Comparison of ENCODE assay signal across 15 cellular contexts in genomic region chr2:47064076-47064475, GRCh38.
A peak's percentile ranks its signal among the peaks of the same experiment; 100 is the strongest.
DNase-seq lines count a peak whose midpoint lies in the region; ATAC-seq and TF ChIP-seq lines count a peak whose summit lies in the region.
"Had no signal": no experiment of that assay in that cellular context is flagged by ENCODE, and none has a peak within 500 bp of the region (broad histone marks: within the 10 kb centered on the region; RNA-seq: fewer than 3 reads in every experiment).

No MANE protein-coding gene starts in this region.

- H3K27ac Mint-ChIP-seq in CD8-positive, alpha-beta memory T cell: peak overlapping the region in 1 of 8 donors; percentile 86
- H3K27ac Mint-ChIP-seq: activated naive CD4-positive, alpha-beta T cell treated with anti-CD3 and anti-CD28 coated beads, Interleukin-2, amount 50 U/mL, for 24 hours; stimulated activated naive CD8-positive, alpha-beta T cell treated with anti-CD3 and anti-CD28 coated beads, Interleukin-15, Interleukin-2, amounts not matched to agents 100 ng/mL and 50 ng/mL, for 24 hours had no signal

- H3F3A ChIP-seq in PC-9 (ENCODE audit: insufficient read depth, low read depth): peaks cover 47% of the 10 kb centered on the region

- no peak overlapping the region for H3K23ac ChIP-seq in neuronal stem cell (ENCODE audit: low read depth, low read length, poor library complexity)

- peak overlapping the region; percentile 47 for H3K9ac ChIP-seq in neuronal stem cell (ENCODE audit: low read depth, low read length, poor library complexity)

- peaks cover 0 to 78% (median 7%) of the 10 kb centered on the region in 3 donors for H3K36me3 Mint-ChIP-seq in CD8-positive, alpha-beta memory T cell

- WGBS in ectodermal cell, 2 experiments: 92 to 95% methylated on average over 4 of the region's 4 CpGs
- no CpG with 5 or more reads among the region's 4 CpGs for WGBS in neuronal stem cell (ENCODE audit: extremely low coverage in 2 of 2, insufficient read length in 2 of 2, insufficient replicate concordance in 1 of 2), 2 donors
- 10 to 19% methylated on average over 4 of the region's 4 CpGs for WGBS in aorta, 2 donors

- BruUV-seq in PC-9 (replicated peaks; lab: Mats Ljungman, UMichigan): no TSS peak

- H2BK5ac ChIP-seq in neuronal stem cell (ENCODE audit: low read length): no peak overlapping the region

- H3K4me3 ChIP-seq in ACC112 (ENCODE audit: low read depth, low read length) (no peak overlapping the region), PC-9 (no peak overlapping the region), ectodermal cell (ENCODE audit: insufficient read depth, low read depth, low read length) (no peak overlapping the region), neuronal stem cell (ENCODE audit: low read length in 2 of 2) (no peak overlapping the region), aorta (ENCODE audit: low read length in 2 of 2) (no peak overlapping the region)
- H3K4me3 ChIP-seq in CD8-positive, alpha-beta memory T cell (ENCODE audit: low read length): no peak overlapping the region
- H3K4me3 ChIP-seq: SK-N-MC had no signal

- no peaks in the 10 kb centered on the region for H3K9me3 Mint-ChIP-seq in CD8-positive, alpha-beta memory T cell
- H3K9me3 Mint-ChIP-seq: activated naive CD4-positive, alpha-beta T cell treated with anti-CD3 and anti-CD28 coated beads, Interleukin-2, amount 50 U/mL, for 24 hours; stimulated activated naive CD8-positive, alpha-beta T cell treated with anti-CD3 and anti-CD28 coated beads, Interleukin-15, Interleukin-2, amounts not matched to agents 100 ng/mL and 50 ng/mL, for 24 hours had no signal

- no peak overlapping the region for H3K4me2 ChIP-seq in PC-9
- H3K4me2 ChIP-seq in neuronal stem cell (ENCODE audit: insufficient read depth, low read length, poor library complexity, severe bottlenecking): no peak overlapping the region

- H3K27me3 ChIP-seq in ACC112 (ENCODE audit: insufficient read depth, low read length): no peaks in the 10 kb centered on the region
- H3K27me3 ChIP-seq in PC-9 (ENCODE audit: insufficient read depth, low read depth): no peaks in the 10 kb centered on the region
- H3K27me3 ChIP-seq in ectodermal cell (ENCODE audit: control insufficient read depth, insufficient read depth, low read length, poor library complexity, severe bottlenecking): no peaks in the 10 kb centered on the region
- H3K27me3 ChIP-seq in neuronal stem cell (ENCODE audit: control insufficient read depth in 3 of 3, insufficient read depth in 3 of 3, low read depth in 1 of 3, low read length in 3 of 3): no peaks in the 10 kb centered on the region
- no peaks in the 10 kb centered on the region for H3K27me3 ChIP-seq in CD8-positive, alpha-beta memory T cell (ENCODE audit: insufficient read depth, low read length, poor library complexity, severe bottlenecking)
- no peaks in the 10 kb centered on the region for H3K27me3 ChIP-seq in aorta (ENCODE audit: control insufficient read depth in 1 of 2, insufficient read depth in 2 of 2, low read length in 1 of 2)

- no peak overlapping the region for H4K91ac ChIP-seq in neuronal stem cell (ENCODE audit: low read depth, low read length, poor library complexity)

- H2BK120ac ChIP-seq in neuronal stem cell (ENCODE audit: low read depth, low read length): no peak overlapping the region

- peaks cover 2% of the 10 kb centered on the region for H3K79me1 ChIP-seq in neuronal stem cell (ENCODE audit: low read depth, low read length)

- peaks cover 12 to 26% (median 26%) of the 10 kb centered on the region in 3 donors for H3K4me1 Mint-ChIP-seq in CD8-positive, alpha-beta memory T cell

- H2BK15ac ChIP-seq in neuronal stem cell (ENCODE audit: low read length): no peak overlapping the region

- H2AK5ac ChIP-seq in neuronal stem cell (ENCODE audit: low read depth, low read length): no peak overlapping the region

- CTCF ChIA-PET in PC-9 (lab: Charles Lee): no interaction called here
- CTCF ChIA-PET in CD8-positive, alpha-beta memory T cell (lab: Charles Lee): no interaction called here

- ATAC-seq in HG03460 (IDR thresholded peaks at IDR 0.05; ENCODE audit: unreplicated experiment): no peak
- ATAC-seq in aorta (ENCODE audit: low FRiP score): no peak
- ATAC-seq in GM19023 (IDR thresholded peaks at IDR 0.05; ENCODE audit: unreplicated experiment): no peak
- ATAC-seq: esophagus mucosa had no signal

- no peak overlapping the region for H2AFZ ChIP-seq in ACC112 (ENCODE audit: low read length, unreplicated experiment)
- H2AFZ ChIP-seq in PC-9: no peak overlapping the region
- no peak overlapping the region for H2AFZ ChIP-seq in neuronal stem cell (ENCODE audit: low read length)

- H3K4me1 ChIP-seq in ACC112 (ENCODE audit: control insufficient read depth, insufficient read depth, low read length, unreplicated experiment) (peaks cover 50% of the 10 kb centered on the region), PC-9 (replicated peaks; ENCODE audit: insufficient read depth) (peaks cover 49% of the 10 kb centered on the region), ectodermal cell (ENCODE audit: control insufficient read depth, insufficient read depth, low read length) (peaks cover 37% of the 10 kb centered on the region), neuronal stem cell (ENCODE audit: control insufficient read depth in 2 of 2, insufficient read depth in 1 of 2, low read depth in 1 of 2, low read length in 2 of 2) (peaks cover 18 to 23% of the 10 kb centered on the region in 2 donors), aorta (ENCODE audit: control insufficient read depth in 1 of 2, insufficient read depth in 2 of 2, low read length in 2 of 2) (peaks cover 0 to 2% of the 10 kb centered on the region in 2 donors)
- peaks cover 7% of the 10 kb centered on the region for H3K4me1 ChIP-seq in CD8-positive, alpha-beta memory T cell (ENCODE audit: insufficient read depth, low read length)

- H3K9me2 ChIP-seq in PC-9 (ENCODE audit: insufficient read depth): no peaks in the 10 kb centered on the region

- intact Hi-C loops in PC-9 (cut with micrococcal nuclease; ENCODE audit: unreplicated experiment): no loop called here
- intact Hi-C loops in aorta (cut with DNase I): no loop called here

- DNase-seq in PC-9 (no peak), neuronal stem cell (ENCODE audit: low spot score) (no peak), aorta (no peak)
- no peak for DNase-seq in CD8-positive, alpha-beta memory T cell
- DNase-seq: H7, NCI-H1092 treated with DMSO at 0.1 percent for 48 hours, NCI-H2171 treated with DMSO at 0.1 percent for 48 hours had no signal

- H3K36me3 ChIP-seq in ACC112 (ENCODE audit: insufficient read depth, low read length) (0 out of 2 replicates have a peak, but pooled peaks cover 10% of the 10 kb centered on the region), PC-9 (ENCODE audit: low read depth) (no peaks in the 10 kb centered on the region), ectodermal cell (ENCODE audit: control insufficient read depth, insufficient read depth, low read length) (no peaks in the 10 kb centered on the region), neuronal stem cell (replicated peaks in 1 of 2; ENCODE audit: control insufficient read depth in 2 of 2, insufficient read depth in 2 of 2, low read length in 2 of 2) (peaks cover 0 to 6% of the 10 kb centered on the region in 2 donors), aorta (ENCODE audit: control insufficient read depth in 1 of 2, insufficient read depth in 2 of 2, low read length in 1 of 2) (peaks cover 0 to 1% of the 10 kb centered on the region in 2 donors)
- H3K36me3 ChIP-seq in CD8-positive, alpha-beta memory T cell (ENCODE audit: insufficient read depth, low read length): peaks cover 11% of the 10 kb centered on the region

- peaks cover 0 to 3% of the 10 kb centered on the region in 2 donors for H3K27me3 Mint-ChIP-seq in CD8-positive, alpha-beta memory T cell
- H3K27me3 Mint-ChIP-seq: activated naive CD4-positive, alpha-beta T cell treated with anti-CD3 and anti-CD28 coated beads, Interleukin-2, amount 50 U/mL, for 24 hours; stimulated activated naive CD8-positive, alpha-beta T cell treated with anti-CD3 and anti-CD28 coated beads, Interleukin-15, Interleukin-2, amounts not matched to agents 100 ng/mL and 50 ng/mL, for 24 hours had no signal

- peaks cover 7% of the 10 kb centered on the region for H3K79me2 ChIP-seq in ACC112 (ENCODE audit: control insufficient read depth, insufficient read depth, low read length, unreplicated experiment)
- 0 out of 2 replicates have a peak, but pooled peaks cover 6% of the 10 kb centered on the region for H3K79me2 ChIP-seq in PC-9 (ENCODE audit: low read depth)

- POLR2A ChIA-PET in PC-9 (lab: Charles Lee; ENCODE audit: unreplicated experiment): no interaction called here
- POLR2A ChIA-PET in CD8-positive, alpha-beta memory T cell (lab: Charles Lee): no interaction called here

- no peak overlapping the region for H3K4me3 Mint-ChIP-seq in CD8-positive, alpha-beta memory T cell
- H3K4me3 Mint-ChIP-seq: activated naive CD4-positive, alpha-beta T cell treated with anti-CD3 and anti-CD28 coated beads, Interleukin-2, amount 50 U/mL, for 24 hours; stimulated activated naive CD8-positive, alpha-beta T cell treated with anti-CD3 and anti-CD28 coated beads, Interleukin-15, Interleukin-2, amounts not matched to agents 100 ng/mL and 50 ng/mL, for 24 hours had no signal

- TF ChIP-seq CTCF in PC-9 (conservative IDR thresholded peaks at IDR 0.05): no peak

- H3K27ac ChIP-seq in ACC112 (ENCODE audit: low read depth, low read length) (peak overlapping the region; percentile 98), PC-9 (peak overlapping the region; percentile 18; the same call in 1 of the 2 replicates), ectodermal cell (ENCODE audit: insufficient read depth, low read depth, low read length, poor library complexity, severe bottlenecking) (peak overlapping the region; percentile 33), neuronal stem cell (replicated peaks; ENCODE audit: low read length) (no peak overlapping the region), aorta (ENCODE audit: low read depth in 1 of 2, low read length in 2 of 2) (peak overlapping the region in 1 of 2 donors; percentile 66)
- no peak overlapping the region for H3K27ac ChIP-seq in CD8-positive, alpha-beta memory T cell (ENCODE audit: low read depth, low read length)
- H3K27ac ChIP-seq: SK-N-MC had no signal

- H2BK12ac ChIP-seq in neuronal stem cell (ENCODE audit: low read length): no peak overlapping the region

- H3K9me3 ChIP-seq in PC-9 (ENCODE audit: insufficient read depth, low read depth): no peaks in the 10 kb centered on the region
- H3K9me3 ChIP-seq in ectodermal cell (ENCODE audit: control insufficient read depth, low read length): no peaks in the 10 kb centered on the region
- H3K9me3 ChIP-seq in neuronal stem cell (replicated peaks in 1 of 2; ENCODE audit: control insufficient read depth in 2 of 2, insufficient read depth in 1 of 2, low read depth in 1 of 2, low read length in 2 of 2): no peaks in the 10 kb centered on the region
- H3K9me3 ChIP-seq in CD8-positive, alpha-beta memory T cell (ENCODE audit: low read length): no peaks in the 10 kb centered on the region
- H3K9me3 ChIP-seq in aorta (ENCODE audit: control insufficient read depth, low read length): no peaks in the 10 kb centered on the region

- no peak overlapping the region for H4K8ac ChIP-seq in neuronal stem cell (ENCODE audit: low read depth, low read length)

- no peak overlapping the region for H3K14ac ChIP-seq in neuronal stem cell (ENCODE audit: low read length)

- H4K20me1 ChIP-seq in PC-9 (ENCODE audit: insufficient read depth): no peaks in the 10 kb centered on the region

- no peak overlapping the region for H3K4ac ChIP-seq in neuronal stem cell (ENCODE audit: low read length)

- no peak overlapping the region for H3K18ac ChIP-seq in neuronal stem cell (ENCODE audit: low read length)

Comparison
In these comparisons a context has a peak if more than half of its experiments do, and no peak if none do; other contexts are left out.
1. H3K27ac ChIP-seq: peak in ACC112 (single experiment), PC-9 (single experiment) and ectodermal cell (single experiment); none in neuronal stem cell (single experiment) and CD8-positive, alpha-beta memory T cell (single experiment).